In the genomic region with DNA sequence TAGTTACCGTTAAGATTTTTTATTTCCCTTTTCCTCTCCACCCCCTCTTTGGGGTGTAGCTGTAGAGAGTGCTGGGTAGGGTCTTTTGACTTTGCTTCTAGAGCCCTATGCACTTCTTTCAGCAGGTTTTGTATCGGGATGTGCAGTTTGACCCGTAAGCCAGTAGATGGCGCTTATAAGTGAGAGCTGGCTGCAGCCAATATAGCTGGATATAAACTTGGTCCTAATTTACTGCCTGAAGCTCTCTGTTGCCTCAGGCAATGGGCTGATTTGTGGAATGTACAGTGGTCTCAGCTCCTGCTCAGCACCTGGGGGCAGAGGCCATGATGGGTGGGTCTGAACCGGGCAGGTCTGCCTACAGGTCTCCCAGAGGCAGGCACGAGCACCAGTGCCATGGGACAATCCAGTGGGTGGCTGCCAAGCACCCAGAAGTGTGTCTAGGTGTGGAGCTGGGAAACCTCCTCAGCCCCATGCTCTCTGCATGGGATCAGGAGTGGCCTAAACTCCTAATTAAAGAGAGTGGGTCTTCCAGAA, we compare ENCODE assay signal across 9 cellular contexts.
DNase-seq lines count a peak whose midpoint lies in the region; ATAC-seq and TF ChIP-seq lines count a peak whose summit lies in the region.
"Had no signal": no experiment of that assay in that cellular context is flagged by ENCODE, and none has a peak within 500 bp of the region (broad histone marks: within the 10 kb centered on the region; RNA-seq: fewer than 3 reads in every experiment).

No MANE protein-coding gene starts in this region.

- ATAC-seq in left lobe of liver (peak; percentile 36), HG02798 (IDR thresholded peaks at IDR 0.05; ENCODE audit: poor library complexity, unreplicated experiment) (no peak), GM21737 (IDR thresholded peaks at IDR 0.05; ENCODE audit: unreplicated experiment) (no peak)

- H3K4me3 ChIP-seq in GM12864 (ENCODE audit: low read depth, low read length): no peak overlapping the region
- H3K4me3 ChIP-seq in sigmoid colon: no peak overlapping the region

- H3K36me3 ChIP-seq in sigmoid colon: no peaks in the 10 kb centered on the region

- no peaks in the 10 kb centered on the region for H3K27me3 ChIP-seq in sigmoid colon

- peak; percentile 34 for TF ChIP-seq CTCF in GM12864 (IDR thresholded peaks at IDR 0.05; ENCODE audit: low read depth, low read length, missing control alignments)
- no peak for TF ChIP-seq CTCF in sigmoid colon (IDR thresholded peaks at IDR 0.05)

- no peak overlapping the region for H3K27ac ChIP-seq in sigmoid colon

- DNase-seq in GM12864 (ENCODE audit: low read depth): no peak
- DNase-seq in HT1080 (ENCODE audit: low read depth): peak; percentile 3
- DNase-seq in SKM-1 treated with dmso at 0.1 percent for 144 hours (lab: John Stamatoyannopoulos, UW; ENCODE audit: unreplicated experiment): peak; percentile 3
- DNase-seq in left lobe of liver (ENCODE audit: low spot score): no peak
- DNase-seq in DMS153 treated with DMSO at 0.1 percent for 48 hours (lab: John Stamatoyannopoulos, UW; ENCODE audit: unreplicated experiment): no peak
- no peak for DNase-seq in sigmoid colon
- DNase-seq: islet precursor cell had no signal

- TF ChIP-seq POLR2A in sigmoid colon (IDR thresholded peaks at IDR 0.05): no peak

- no peaks in the 10 kb centered on the region for H3K4me1 ChIP-seq in sigmoid colon

- H3K9me3 ChIP-seq in sigmoid colon: no peaks in the 10 kb centered on the region

- intact Hi-C loops in sigmoid colon (cut with DNase I): no loop called here

- TF ChIP-seq EP300 in sigmoid colon (IDR thresholded peaks at IDR 0.05): no peak

- 33 to 34% methylated on average over 6 of the region's 6 CpGs for WGBS in sigmoid colon, 2 donors

Comparison
In these comparisons a context has a peak if more than half of its experiments do, and no peak if none do; other contexts are left out.
1. DNase-seq: peak in HT1080 (single experiment) and SKM-1 treated with dmso at 0.1 percent for 144 hours (single experiment); none in GM12864 (single experiment), left lobe of liver (single experiment), DMS153 treated with DMSO at 0.1 percent for 48 hours (single experiment) and sigmoid colon (single experiment).